Comparison of ENCODE assay signal across 24 cellular contexts in genomic region chr4:120994521-120994920, GRCh38.
"Had no signal": no experiment of that assay in that cellular context is flagged by ENCODE, and none has a peak within 500 bp of the region (broad histone marks: within the 10 kb centered on the region; RNA-seq: fewer than 3 reads in every experiment).

No MANE protein-coding gene starts in this region.

- H3K4me3 Mint-ChIP-seq: activated B cell treated with CpG ODN at 0.5 μM for 24 hours; activated CD4-positive, alpha-beta T cell treated with anti-CD3 and anti-CD28 coated beads, Interleukin-2, amount 10 ng/mL, durations not matched to agents 24 days and 14 days; activated naive CD8-positive, alpha-beta T cell treated with anti-CD3 and anti-CD28 coated beads, Interleukin-2, amount 50 U/mL, for 24 hours; activated T-cell treated with anti-CD3 and anti-CD28 coated beads, Interleukin-2, amount 50 U/mL, for 4 hours; T-helper 17 cell had no signal

- ATAC-seq: activated naive CD4-positive, alpha-beta T cell treated with anti-CD3 and anti-CD28 coated beads, Interleukin-2, amount 50 U/mL, for 72 hours; activated naive CD8-positive, alpha-beta T cell treated with anti-CD3 and anti-CD28 coated beads, Interleukin-2, amount 50 U/mL, for 24 hours; activated T-cell treated with anti-CD3 and anti-CD28 coated beads, Interleukin-2, amount 50 U/mL, for 4 hours; body of pancreas; T-helper 17 cell had no signal

- H3K9me3 Mint-ChIP-seq: activated B cell treated with CpG ODN at 0.5 μM for 24 hours; activated CD4-positive, alpha-beta T cell treated with anti-CD3 and anti-CD28 coated beads, Interleukin-2, amount 10 ng/mL, durations not matched to agents 24 days and 14 days; activated naive CD8-positive, alpha-beta T cell treated with anti-CD3 and anti-CD28 coated beads, Interleukin-2, amount 50 U/mL, for 24 hours; activated T-cell treated with anti-CD3 and anti-CD28 coated beads, Interleukin-2, amount 50 U/mL, for 4 hours had no signal

- H3K27ac ChIP-seq: ascending aorta, body of pancreas had no signal

- DNase-seq: activated B cell treated with CpG ODN at 0.5 μM for 24 hours; activated CD4-positive, alpha-beta T cell treated with anti-CD3 and anti-CD28 coated beads for 1 hour; activated CD4-positive, alpha-beta T cell treated with anti-CD3 and anti-CD28 coated beads, Interleukin-2, amount 10 ng/mL, durations not matched to agents 24 days and 14 days; activated CD4-positive, alpha-beta T cell treated with anti-CD3 and anti-CD28 coated beads, Interleukin-2, amount 50 U/mL, for 48 hours; activated CD8-positive, alpha-beta memory T cell treated with anti-CD3 and anti-CD28 coated beads for 24 hours; activated effector memory CD4-positive, alpha-beta T cell treated with anti-CD3 and anti-CD28 coated beads, Interleukin-2, amount 50 U/mL, for 16 hours; activated naive CD4-positive, alpha-beta T cell treated with Interleukin-2 at 50 U/mL for 16 hours; activated naive CD8-positive, alpha-beta T cell treated with anti-CD3 and anti-CD28 coated beads, Interleukin-2, amount 50 U/mL, for 24 hours; activated T-cell treated with anti-CD3 and anti-CD28 coated beads, Interleukin-2, amount 50 U/mL, for 4 hours; amniotic stem cell; body of pancreas; central memory CD4-positive, alpha-beta T cell; MM.1S; NCI-H1105; NCI-H1436; NCI-H1694 treated with DMSO at 0.1 percent for 48 hours; NCI-H2029 treated with DMSO at 0.1 percent for 48 hours; NCI-H345; NCI-H82; SIG-M5; T-helper 17 cell; T-helper 9 cell had no signal

- H3K27ac Mint-ChIP-seq: activated B cell treated with CpG ODN at 0.5 μM for 24 hours; activated CD4-positive, alpha-beta T cell treated with anti-CD3 and anti-CD28 coated beads, Interleukin-2, amount 10 ng/mL, durations not matched to agents 24 days and 14 days; activated naive CD4-positive, alpha-beta T cell treated with anti-CD3 and anti-CD28 coated beads, Interleukin-2, amount 50 U/mL, for 72 hours; activated naive CD8-positive, alpha-beta T cell treated with anti-CD3 and anti-CD28 coated beads, Interleukin-2, amount 50 U/mL, for 24 hours; T-helper 17 cell had no signal

- H3K27me3 ChIP-seq: ascending aorta, body of pancreas had no signal

- H3K36me3 ChIP-seq: ascending aorta had no signal

- H3K4me3 ChIP-seq: ascending aorta, body of pancreas had no signal

- H3K27me3 Mint-ChIP-seq: activated B cell treated with CpG ODN at 0.5 μM for 24 hours; activated CD4-positive, alpha-beta T cell treated with anti-CD3 and anti-CD28 coated beads, Interleukin-2, amount 10 ng/mL, durations not matched to agents 24 days and 14 days; activated naive CD8-positive, alpha-beta T cell treated with anti-CD3 and anti-CD28 coated beads, Interleukin-2, amount 50 U/mL, for 24 hours had no signal

- H3K4me1 ChIP-seq: ascending aorta, body of pancreas had no signal

- H3K4me1 Mint-ChIP-seq: activated B cell treated with CpG ODN at 0.5 μM for 24 hours; activated CD4-positive, alpha-beta T cell treated with anti-CD3 and anti-CD28 coated beads, Interleukin-2, amount 10 ng/mL, durations not matched to agents 24 days and 14 days; T-helper 17 cell had no signal
